ENCODE assay signal across 18 cellular contexts in genomic region chr12:47554046-47554653, GRCh38.
"Had no signal": no experiment of that assay in that cellular context is flagged by ENCODE, and none has a peak within 500 bp of the region (broad histone marks: within the 10 kb centered on the region; RNA-seq: fewer than 3 reads in every experiment).

No MANE protein-coding gene starts in this region.

- H3K27ac ChIP-seq: suprapubic skin had no signal

- H3K4me3 Mint-ChIP-seq: activated CD4-positive, alpha-beta T cell treated with anti-CD3 and anti-CD28 coated beads, Interleukin-2, amount 10 ng/mL, durations not matched to agents 7 days and 5 days; activated naive CD4-positive, alpha-beta T cell treated with anti-CD3 and anti-CD28 coated beads for 36 hours; naive B cell; T-helper 2 cell treated with Interferon-gamma antibody and Interleukin-4, amounts not matched to agents 5 μg/mL and 100 μg/mL, for 36 hours had no signal

- H3K4me3 ChIP-seq: lung, suprapubic skin had no signal

- DNase-seq: activated CD4-positive, alpha-beta T cell treated with anti-CD3 and anti-CD28 coated beads, Interleukin-2, amount 10 ng/mL, durations not matched to agents 7 days and 5 days; activated CD4-positive, CD25-positive, alpha-beta regulatory T cell; activated naive CD4-positive, alpha-beta T cell treated with anti-CD3 and anti-CD28 coated beads for 36 hours; activated T-cell treated with anti-CD3 and anti-CD28 coated beads for 4 hours; erythroblast; left colon; midbrain; naive B cell; posterior cingulate gyrus; retina; stimulated activated CD4-positive, alpha-beta T cell treated with anti-CD3 and anti-CD28 coated beads, Interleukin-15, amount 100 ng/mL, for 24 hours; stimulated activated CD4-positive, alpha-beta T cell treated with anti-CD3 and anti-CD28 coated beads, Interleukin-4, amount 100 ng/mL, for 1 hour; stimulated activated naive CD4-positive, alpha-beta T cell treated with Interleukin-2 at 50 U/mL for 16 hours; trophoblast cell had no signal

- H3K4me1 Mint-ChIP-seq: naive B cell had no signal

- H3K27me3 Mint-ChIP-seq: activated CD4-positive, alpha-beta T cell treated with anti-CD3 and anti-CD28 coated beads, Interleukin-2, amount 10 ng/mL, durations not matched to agents 7 days and 5 days had no signal

- ATAC-seq: left colon had no signal

- H3K27me3 ChIP-seq: suprapubic skin had no signal

- H3K27ac Mint-ChIP-seq: activated CD4-positive, alpha-beta T cell treated with anti-CD3 and anti-CD28 coated beads, Interleukin-2, amount 10 ng/mL, durations not matched to agents 7 days and 5 days; activated naive CD4-positive, alpha-beta T cell treated with anti-CD3 and anti-CD28 coated beads for 36 hours; activated T-helper 2 cell treated with anti-CD3 and anti-CD28 coated beads, Interferon-gamma antibody, Interleukin-2, Interleukin-4, amounts not matched to agents 10 μg/mL and 5 μg/mL and 100 μg/mL, durations not matched to agents 14 hours and 24 hours and 36 hours; T-helper 2 cell treated with Interferon-gamma antibody and Interleukin-4, amounts not matched to agents 5 μg/mL and 100 μg/mL, for 36 hours had no signal

- H3K4me1 ChIP-seq: suprapubic skin had no signal

- H3K36me3 ChIP-seq: suprapubic skin had no signal
